9 cellular contexts compared by ENCODE assay signal in the genomic region with DNA sequence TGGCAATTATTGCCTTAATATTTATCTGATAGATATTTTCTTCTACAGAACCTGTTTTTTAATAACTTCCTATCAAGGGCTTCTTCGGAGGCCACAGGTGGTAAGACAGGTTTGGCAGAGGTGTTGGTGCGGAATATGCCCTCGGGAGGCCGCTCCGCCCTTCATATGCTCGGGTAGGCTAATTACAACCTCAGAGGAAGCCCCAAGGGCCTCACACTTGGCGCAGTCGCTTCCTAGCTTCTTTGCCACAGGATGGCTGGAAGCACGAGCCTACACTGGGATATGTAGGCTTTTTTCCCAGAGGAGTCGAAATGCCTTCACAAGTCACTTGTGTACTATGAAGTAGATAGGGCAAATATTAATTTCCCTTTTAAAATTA.
A peak's percentile ranks its signal among the peaks of the same experiment; 100 is the strongest.
DNase-seq lines count a peak whose midpoint lies in the region; FAIRE-seq and TF ChIP-seq lines count a peak whose summit lies in the region.
"Had no signal": no experiment of that assay in that cellular context is flagged by ENCODE, and none has a peak within 500 bp of the region (broad histone marks: within the 10 kb centered on the region; RNA-seq: fewer than 3 reads in every experiment).

No MANE protein-coding gene starts in this region.

- POLR2A ChIA-PET in activated CD4-positive, alpha-beta T cell treated with anti-CD3 and anti-CD28 coated beads, Interleukin-2, amount 10 ng/mL, durations not matched to agents 7 days and 5 days (lab: Charles Lee): no interaction called here

- H3K4me3 ChIP-seq in coronary artery (peak overlapping the region; percentile 17), muscle layer of duodenum (ENCODE audit: low read depth in 1 of 2, low read length in 2 of 2) (no peak overlapping the region), adrenal gland (no peak overlapping the region)

- intact Hi-C loops in adrenal gland (cut with DNase I): no loop called here

- TF ChIP-seq POLR2A in adrenal gland (IDR thresholded peaks at IDR 0.05): no peak

- DNase-seq in D341Med (ENCODE audit: low spot score) (peak; percentile 69), NCI-H2029 treated with DMSO at 0.1 percent for 48 hours (lab: John Stamatoyannopoulos, UW) (peak; percentile 31), coronary artery (ENCODE audit: low spot score) (no peak), urothelium cell line (ENCODE audit: low spot score) (no peak), RKO (ENCODE audit: low spot score) (no peak), adrenal gland (no peak)
- no peak for DNase-seq in activated CD4-positive, alpha-beta T cell treated with anti-CD3 and anti-CD28 coated beads, Interleukin-2, amount 10 ng/mL, durations not matched to agents 7 days and 5 days
- DNase-seq: activated naive CD8-positive, alpha-beta T cell treated with anti-CD3 and anti-CD28 coated beads, Interleukin-2, amount 10 ng/mL, durations not matched to agents 7 days and 5 days had no signal

- CTCF ChIA-PET in activated CD4-positive, alpha-beta T cell treated with anti-CD3 and anti-CD28 coated beads, Interleukin-2, amount 10 ng/mL, durations not matched to agents 7 days and 5 days (lab: Charles Lee): interaction anchor here (1.1 kb wide), 1 partner anchor 9 kb away, joined by 4 read pairs; no protein-coding TSS in a partner anchor

- H3K27ac ChIP-seq in coronary artery: peak overlapping the region in 1 of 2 donors; percentile 25
- H3K27ac ChIP-seq in muscle layer of duodenum (ENCODE audit: low read length): peak overlapping the region; percentile 54
- no peak overlapping the region for H3K27ac ChIP-seq in adrenal gland

- H3K36me3 ChIP-seq in muscle layer of duodenum (ENCODE audit: control insufficient read depth in 1 of 2, insufficient read depth in 2 of 2, low read length in 2 of 2) (no peaks in the 10 kb centered on the region), adrenal gland (replicated peaks in 1 of 2) (no peaks in the 10 kb centered on the region)

- TF ChIP-seq CTCF in coronary artery (IDR thresholded peaks at IDR 0.05): no peak
- no peak for TF ChIP-seq CTCF in adrenal gland (IDR thresholded peaks at IDR 0.05)

- H3K27ac Mint-ChIP-seq in activated CD4-positive, alpha-beta T cell treated with anti-CD3 and anti-CD28 coated beads, Interleukin-2, amount 10 ng/mL, durations not matched to agents 7 days and 5 days: no peak overlapping the region
- H3K27ac Mint-ChIP-seq: activated naive CD8-positive, alpha-beta T cell treated with anti-CD3 and anti-CD28 coated beads, Interleukin-2, amount 10 ng/mL, durations not matched to agents 7 days and 5 days had no signal

- H3K36me3 Mint-ChIP-seq in activated CD4-positive, alpha-beta T cell treated with anti-CD3 and anti-CD28 coated beads, Interleukin-2, amount 10 ng/mL, durations not matched to agents 7 days and 5 days (ENCODE audit: low read depth): peaks cover 3% of the 10 kb centered on the region

- peaks cover 12% of the 10 kb centered on the region for H3K4me1 Mint-ChIP-seq in activated CD4-positive, alpha-beta T cell treated with anti-CD3 and anti-CD28 coated beads, Interleukin-2, amount 10 ng/mL, durations not matched to agents 7 days and 5 days

- 91 to 96% (median 93%) methylated on average over 8 to 10 of the region's 10 CpGs for WGBS in adrenal gland, 4 donors

- no peaks in the 10 kb centered on the region for H3K27me3 ChIP-seq in muscle layer of duodenum (ENCODE audit: low read depth, low read length)
- no peaks in the 10 kb centered on the region for H3K27me3 ChIP-seq in adrenal gland

- no peaks in the 10 kb centered on the region for H3K9me3 ChIP-seq in muscle layer of duodenum (ENCODE audit: control insufficient read depth in 1 of 2, low read length in 2 of 2)
- H3K9me3 ChIP-seq in adrenal gland (replicated peaks in 1 of 3): no peaks in the 10 kb centered on the region

- H3K9me3 Mint-ChIP-seq in activated CD4-positive, alpha-beta T cell treated with anti-CD3 and anti-CD28 coated beads, Interleukin-2, amount 10 ng/mL, durations not matched to agents 7 days and 5 days: peaks cover 8% of the 10 kb centered on the region
- H3K9me3 Mint-ChIP-seq: activated naive CD8-positive, alpha-beta T cell treated with anti-CD3 and anti-CD28 coated beads, Interleukin-2, amount 10 ng/mL, durations not matched to agents 7 days and 5 days had no signal

- H3K27me3 Mint-ChIP-seq in activated CD4-positive, alpha-beta T cell treated with anti-CD3 and anti-CD28 coated beads, Interleukin-2, amount 10 ng/mL, durations not matched to agents 7 days and 5 days: no peaks in the 10 kb centered on the region
- H3K27me3 Mint-ChIP-seq: activated naive CD8-positive, alpha-beta T cell treated with anti-CD3 and anti-CD28 coated beads, Interleukin-2, amount 10 ng/mL, durations not matched to agents 7 days and 5 days had no signal

- H3K4me1 ChIP-seq in muscle layer of duodenum (ENCODE audit: control insufficient read depth in 1 of 2, insufficient read depth in 2 of 2, low read length in 2 of 2) (no peaks in the 10 kb centered on the region), adrenal gland (replicated peaks in 1 of 2) (no peaks in the 10 kb centered on the region)

- no peak for FAIRE-seq in urothelium cell line (lab: Jason Lieb, UNC)

- no peak overlapping the region for H3K4me3 Mint-ChIP-seq in activated CD4-positive, alpha-beta T cell treated with anti-CD3 and anti-CD28 coated beads, Interleukin-2, amount 10 ng/mL, durations not matched to agents 7 days and 5 days
- H3K4me3 Mint-ChIP-seq: activated naive CD8-positive, alpha-beta T cell treated with anti-CD3 and anti-CD28 coated beads, Interleukin-2, amount 10 ng/mL, durations not matched to agents 7 days and 5 days had no signal

Comparison
In these comparisons a context has a peak if more than half of its experiments do, and no peak if none do; other contexts are left out.
1. DNase-seq: peak in D341Med (single experiment) and NCI-H2029 treated with DMSO at 0.1 percent for 48 hours (single experiment); none in coronary artery (single experiment), urothelium cell line (single experiment), RKO (single experiment), activated CD4-positive, alpha-beta T cell treated with anti-CD3 and anti-CD28 coated beads, Interleukin-2, amount 10 ng/mL, durations not matched to agents 7 days and 5 days (single experiment) and adrenal gland (0 of 7).